Comparison of ENCODE assay signal across 21 cellular contexts in the genomic region with DNA sequence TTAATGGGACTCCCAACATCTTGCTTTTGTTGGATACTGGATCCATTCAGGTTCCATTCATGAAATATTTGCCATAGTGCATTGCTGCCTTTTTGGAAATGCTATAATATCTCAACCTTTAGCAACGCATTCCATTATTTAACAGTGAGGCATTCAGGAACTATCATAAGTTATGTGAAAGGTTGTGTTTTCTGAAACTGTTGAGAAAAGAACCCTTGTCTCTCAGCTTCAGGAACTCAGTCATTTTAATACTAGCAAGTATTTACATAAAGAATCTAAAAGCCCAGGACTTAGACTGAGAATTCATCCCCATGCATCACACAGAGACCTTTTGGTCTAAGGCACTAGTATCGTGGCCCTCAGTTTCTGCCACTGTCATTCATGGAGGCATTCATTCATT. TPM values are rescaled to one million over a fixed set of nuclear protein-coding genes. Genes with fewer than 3 reads are reported as not detected.
"Had no signal": no experiment of that assay in that cellular context is flagged by ENCODE, and none has a peak within 500 bp of the region (broad histone marks: within the 10 kb centered on the region; RNA-seq: fewer than 3 reads in every experiment).

No MANE protein-coding gene starts in this region.

- H3K36me3 ChIP-seq: colonic mucosa, prostate gland, upper lobe of right lung had no signal

- H3K4me3 Mint-ChIP-seq: activated CD4-positive, alpha-beta memory T cell treated with anti-CD3 and anti-CD28 coated beads, Interleukin-2, amount 10 ng/mL, durations not matched to agents 7 days and 5 days; activated CD8-positive, alpha-beta memory T cell treated with anti-CD3 and anti-CD28 coated beads, Interleukin-2, amount 10 ng/mL, durations not matched to agents 7 days and 5 days; activated naive CD8-positive, alpha-beta T cell treated with anti-CD3 and anti-CD28 coated beads, Interleukin-2, amount 10 ng/mL, durations not matched to agents 7 days and 5 days; brain; immature natural killer cell; neural crest cell; T-cell had no signal

- H3K4me3 ChIP-seq: colonic mucosa, prostate gland, skin epidermis, testis, upper lobe of right lung had no signal

- H3K4me1 Mint-ChIP-seq: activated CD4-positive, alpha-beta memory T cell treated with anti-CD3 and anti-CD28 coated beads, Interleukin-2, amount 10 ng/mL, durations not matched to agents 7 days and 5 days; activated CD8-positive, alpha-beta memory T cell treated with anti-CD3 and anti-CD28 coated beads, Interleukin-2, amount 10 ng/mL, durations not matched to agents 7 days and 5 days; activated naive CD8-positive, alpha-beta T cell treated with anti-CD3 and anti-CD28 coated beads, Interleukin-2, amount 10 ng/mL, durations not matched to agents 7 days and 5 days; immature natural killer cell; T-cell had no signal

- H3K4me1 ChIP-seq: colonic mucosa, prostate gland, testis, upper lobe of right lung had no signal

- H3K27ac ChIP-seq: colonic mucosa, prostate gland, skin epidermis, testis, upper lobe of right lung had no signal

- H3K27ac Mint-ChIP-seq: activated CD4-positive, alpha-beta memory T cell treated with anti-CD3 and anti-CD28 coated beads, Interleukin-2, amount 10 ng/mL, durations not matched to agents 7 days and 5 days; activated CD8-positive, alpha-beta memory T cell treated with anti-CD3 and anti-CD28 coated beads, Interleukin-2, amount 10 ng/mL, durations not matched to agents 7 days and 5 days; activated naive CD8-positive, alpha-beta T cell treated with anti-CD3 and anti-CD28 coated beads, Interleukin-2, amount 10 ng/mL, durations not matched to agents 7 days and 5 days; immature natural killer cell; T-cell had no signal

- ATAC-seq: activated CD8-positive, alpha-beta memory T cell treated with anti-CD3 and anti-CD28 coated beads, Interleukin-2, amount 10 ng/mL, durations not matched to agents 7 days and 5 days; esophagus mucosa; left ventricle myocardium superior; right cardiac atrium; T-cell; upper lobe of right lung had no signal

- DNase-seq: activated CD4-positive, alpha-beta memory T cell treated with anti-CD3 and anti-CD28 coated beads, Interleukin-2, amount 10 ng/mL, durations not matched to agents 7 days and 5 days; activated CD4-positive, alpha-beta T cell treated with anti-CD3 and anti-CD28 coated beads for 48 hours; activated CD4-positive, CD25-positive, alpha-beta regulatory T cell; activated CD8-positive, alpha-beta memory T cell treated with anti-CD3 and anti-CD28 coated beads, Interleukin-2, amount 10 ng/mL, durations not matched to agents 7 days and 5 days; activated naive CD4-positive, alpha-beta T cell; activated naive CD8-positive, alpha-beta T cell treated with anti-CD3 and anti-CD28 coated beads, Interleukin-2, amount 10 ng/mL, durations not matched to agents 7 days and 5 days; central memory CD4-positive, alpha-beta T cell; colonic mucosa; immature natural killer cell; left ventricle myocardium superior; right cardiac atrium; T-cell; T1000; testis; upper lobe of right lung had no signal

- H3K27me3 ChIP-seq: colonic mucosa, testis, upper lobe of right lung had no signal

- H3K9me3 ChIP-seq: colonic mucosa, prostate gland, testis, upper lobe of right lung had no signal

- FAIRE-seq: endometrium had no signal

- H3K9me3 Mint-ChIP-seq: activated naive CD8-positive, alpha-beta T cell treated with anti-CD3 and anti-CD28 coated beads, Interleukin-2, amount 10 ng/mL, durations not matched to agents 7 days and 5 days had no signal

- H3K36me3 Mint-ChIP-seq: activated CD8-positive, alpha-beta memory T cell treated with anti-CD3 and anti-CD28 coated beads, Interleukin-2, amount 10 ng/mL, durations not matched to agents 7 days and 5 days; activated naive CD8-positive, alpha-beta T cell treated with anti-CD3 and anti-CD28 coated beads, Interleukin-2, amount 10 ng/mL, durations not matched to agents 7 days and 5 days; brain; immature natural killer cell; T-cell had no signal

RNA-seq across cellular contexts. Expression of a gene that starts 24.9 kb away (rescaled TPM):
- total RNA-seq: activated naive CD8-positive, alpha-beta T cell treated with anti-CD3 and anti-CD28 coated beads, Interleukin-2, amount 10 ng/mL, durations not matched to agents 7 days and 5 days had no signal
- polyA plus RNA-seq: immature natural killer cell had no signal
